ENCODE assay signal across 8 cellular contexts in genomic region chr2:128091691-128092050, GRCh38. TPM values are rescaled to one million over a fixed set of nuclear protein-coding genes. Genes with fewer than 3 reads are reported as not detected.
DNase-seq lines count a peak whose midpoint lies in the region; ATAC-seq and TF ChIP-seq lines count a peak whose summit lies in the region.

No MANE protein-coding gene starts in this region.

- H3K4me1 ChIP-seq in left ventricle myocardium inferior (peaks cover 35% of the 10 kb centered on the region), sigmoid colon (peaks cover 0 to 32% (median 16%) of the 10 kb centered on the region in 4 donors)

- ATAC-seq in HG03354 (IDR thresholded peaks at IDR 0.05; ENCODE audit: poor library complexity, severe bottlenecking, unreplicated experiment) = peak; percentile 3
- peak; percentile 4 for ATAC-seq in activated CD8-positive, alpha-beta T cell treated with anti-CD3 and anti-CD28 coated beads, Interleukin-2, amount 10 ng/mL, durations not matched to agents 7 days and 5 days
- ATAC-seq in GM21367 (IDR thresholded peaks at IDR 0.05; ENCODE audit: unreplicated experiment) = no peak
- no peak for ATAC-seq in sciatic nerve

- H3K27me3 ChIP-seq in left ventricle myocardium inferior (ENCODE audit: low read depth) (no peaks in the 10 kb centered on the region), sigmoid colon (no peaks in the 10 kb centered on the region)

- H3K4me3 Mint-ChIP-seq in activated CD8-positive, alpha-beta T cell treated with anti-CD3 and anti-CD28 coated beads, Interleukin-2, amount 10 ng/mL, durations not matched to agents 7 days and 5 days = peak overlapping the region; percentile 83

- TF ChIP-seq EP300 in sigmoid colon (IDR thresholded peaks at IDR 0.05) = no peak

- POLR2A ChIA-PET in activated CD8-positive, alpha-beta T cell treated with anti-CD3 and anti-CD28 coated beads, Interleukin-2, amount 10 ng/mL, durations not matched to agents 7 days and 5 days (lab: Charles Lee) = interaction anchor here (0.7 to 2.7 kb wide), 16 partner anchors 8 to 566 kb away, joined by 3 to 54 read pairs (median 5); partner anchors contain the start of gene SAP130

- H3K36me3 Mint-ChIP-seq in activated CD8-positive, alpha-beta T cell treated with anti-CD3 and anti-CD28 coated beads, Interleukin-2, amount 10 ng/mL, durations not matched to agents 7 days and 5 days (ENCODE audit: low read depth) = peaks cover 4% of the 10 kb centered on the region

- 0 to 1% methylated on average over 9 of the region's 9 CpGs for WGBS in sigmoid colon, 2 donors

- peak overlapping the region; percentile 93 for H3K27ac Mint-ChIP-seq in activated CD8-positive, alpha-beta T cell treated with anti-CD3 and anti-CD28 coated beads, Interleukin-2, amount 10 ng/mL, durations not matched to agents 7 days and 5 days

- TF ChIP-seq CTCF in C4-2B (conservative IDR thresholded peaks at IDR 0.05) (no peak), left ventricle myocardium inferior (IDR thresholded peaks at IDR 0.05; ENCODE audit: borderline replicate concordance) (no peak), sigmoid colon (IDR thresholded peaks at IDR 0.05) (no peak)

- H3K36me3 ChIP-seq in left ventricle myocardium inferior (peaks cover 4% of the 10 kb centered on the region), sigmoid colon (no peaks in the 10 kb centered on the region)

- H3K27me3 Mint-ChIP-seq in activated CD8-positive, alpha-beta T cell treated with anti-CD3 and anti-CD28 coated beads, Interleukin-2, amount 10 ng/mL, durations not matched to agents 7 days and 5 days (ENCODE audit: low read depth) = no peaks in the 10 kb centered on the region

- no peaks in the 10 kb centered on the region for H3K9me3 Mint-ChIP-seq in activated CD8-positive, alpha-beta T cell treated with anti-CD3 and anti-CD28 coated beads, Interleukin-2, amount 10 ng/mL, durations not matched to agents 7 days and 5 days (ENCODE audit: insufficient read depth)

- CTCF ChIA-PET in activated CD8-positive, alpha-beta T cell treated with anti-CD3 and anti-CD28 coated beads, Interleukin-2, amount 10 ng/mL, durations not matched to agents 7 days and 5 days (lab: Charles Lee) = interaction anchor here (0.5 to 2.9 kb wide), 4 partner anchors 12 to 74 kb away, joined by 3 to 17 read pairs (median 4); no protein-coding TSS in a partner anchor

- no peak for TF ChIP-seq POLR2A in sigmoid colon (IDR thresholded peaks at IDR 0.05)

- peak overlapping the region; percentile 95 for H3K4me3 ChIP-seq in left ventricle myocardium inferior
- H3K4me3 ChIP-seq in sigmoid colon = peak overlapping the region; percentile 83 to 98 (median 96)

- H3K27ac ChIP-seq in C4-2B (peak overlapping the region; percentile 92), left ventricle myocardium inferior (replicated peaks) (peak overlapping the region; percentile 88), sigmoid colon (peak overlapping the region; percentile 86 to 93 (median 87))

- peak; percentile 42 for DNase-seq in activated CD8-positive, alpha-beta T cell treated with anti-CD3 and anti-CD28 coated beads, Interleukin-2, amount 10 ng/mL, durations not matched to agents 7 days and 5 days
- DNase-seq in left ventricle myocardium inferior = no peak
- DNase-seq in sigmoid colon = no peak
- no peak for DNase-seq in NCI-H2196 (lab: John Stamatoyannopoulos, UW; ENCODE audit: unreplicated experiment)
- DNase-seq in sciatic nerve (ENCODE audit: low spot score) = no peak

- intact Hi-C loops in left ventricle myocardium inferior (cut with micrococcal nuclease) (loop anchor here (10.0 kb wide), 1 partner anchor 207 kb away; the partner anchor contains the start of gene AMMECR1L), sigmoid colon (cut with DNase I) (loop anchor here (1.0 to 10.0 kb wide), 3 partner anchors 63 to 207 kb away; partner anchors contain the start of genes AMMECR1L and SAP130), sciatic nerve (cut with DNase I) (no loop called here)

- peaks cover 41% of the 10 kb centered on the region for H3K4me1 Mint-ChIP-seq in activated CD8-positive, alpha-beta T cell treated with anti-CD3 and anti-CD28 coated beads, Interleukin-2, amount 10 ng/mL, durations not matched to agents 7 days and 5 days (ENCODE audit: low read depth)

- H3K9me3 ChIP-seq in left ventricle myocardium inferior (replicated peaks) (no peaks in the 10 kb centered on the region), sigmoid colon (no peaks in the 10 kb centered on the region)

RNA-seq across cellular contexts. Expression of gene UGGT1, which starts 0.7 kb away (rescaled TPM):
- total RNA-seq in activated CD8-positive, alpha-beta T cell treated with anti-CD3 and anti-CD28 coated beads, Interleukin-2, amount 10 ng/mL, durations not matched to agents 7 days and 5 days = 10 to 100 TPM; 60.3 to 63.7 TPM
- total RNA-seq in left ventricle myocardium inferior (30.3 TPM), sigmoid colon (10 to 100 TPM; 19.8 to 47.9 (median 28.2) TPM), sciatic nerve (34.3 TPM)
- polyA plus RNA-seq in sigmoid colon = 10 to 100 TPM in 1 of 3 donors, 1 to 10 TPM in 2; 1.8 to 21.5 (median 4.2) TPM

Comparison
In these comparisons a context has a peak if more than half of its experiments do, and no peak if none do; other contexts are left out.
1. ATAC-seq: peak in HG03354 (single experiment) and activated CD8-positive, alpha-beta T cell treated with anti-CD3 and anti-CD28 coated beads, Interleukin-2, amount 10 ng/mL, durations not matched to agents 7 days and 5 days (single experiment); none in GM21367 (single experiment) and sciatic nerve (single experiment).
2. Peak in every context shown above with its lines, with median percentiles within 50 percentile points of each other: H3K27ac ChIP-seq.